In the genomic region with DNA sequence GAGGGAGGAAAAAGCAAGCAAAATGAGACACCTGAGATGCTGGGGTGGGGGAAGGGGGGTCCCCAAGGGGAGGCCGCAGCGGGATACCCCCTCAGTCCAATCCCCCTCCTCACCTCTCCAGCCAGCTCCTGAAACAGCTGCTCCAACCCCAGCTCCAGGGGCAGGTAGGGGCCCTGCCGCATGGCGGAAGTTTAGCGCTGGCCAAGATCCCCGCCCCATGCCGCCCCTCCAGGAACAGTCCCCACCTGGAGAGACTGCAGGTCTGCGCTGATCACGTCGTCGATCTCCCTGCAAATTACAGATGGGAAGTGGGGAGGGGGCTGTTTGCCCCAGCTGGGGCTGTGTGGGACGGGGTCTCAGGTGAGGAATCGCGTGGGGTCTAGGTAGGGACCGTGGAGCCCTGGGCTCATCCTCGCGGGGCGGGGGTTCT, we compare ENCODE assay signal across 8 cellular contexts. TPM values are rescaled to one million over a fixed set of nuclear protein-coding genes. Genes with fewer than 3 reads are reported as not detected.
DNase-seq lines count a peak whose midpoint lies in the region; ATAC-seq, FAIRE-seq and TF ChIP-seq lines count a peak whose summit lies in the region.

No MANE protein-coding gene starts in this region.

- ATAC-seq in Panc1, result peak; percentile 31
- no peak for ATAC-seq in GM18909 (IDR thresholded peaks at IDR 0.05; ENCODE audit: poor library complexity, unreplicated experiment)

- BruUV-seq in Panc1 (replicated peaks; lab: Mats Ljungman, UMichigan), result no TSS peak

- H3K36me3 ChIP-seq in Panc1 (ENCODE audit: control insufficient read depth, insufficient read depth, low read length) (peaks cover 10% of the 10 kb centered on the region), muscle layer of duodenum (ENCODE audit: control insufficient read depth in 1 of 2, insufficient read depth in 2 of 2, low read length in 2 of 2) (peaks cover 8 to 12% of the 10 kb centered on the region in 2 donors)

- CTCF ChIA-PET in Panc1 (lab: Charles Lee), result interaction anchor here (0.6 to 1.7 kb wide), 2 partner anchors 47 to 195 kb away, joined by 5 to 7 read pairs; partner anchors contain the start of genes MRPS12 and SARS2

- TF ChIP-seq CTCF in GM13976 (IDR thresholded peaks at IDR 0.05; ENCODE audit: borderline replicate concordance, control extremely low read depth, extremely low read depth, insufficient read depth, missing control alignments) (no peak), Panc1 (IDR thresholded peaks at IDR 0.05) (no peak)

- FAIRE-seq in RCC 7860 (lab: Jason Lieb, UNC), result no peak

- no peaks in the 10 kb centered on the region for H3K9me3 ChIP-seq in Panc1 (ENCODE audit: control insufficient read depth, insufficient read depth, low read depth, low read length)
- H3K9me3 ChIP-seq in muscle layer of duodenum (ENCODE audit: control insufficient read depth in 1 of 2, low read length in 2 of 2), result no peaks in the 10 kb centered on the region

- POLR2A ChIA-PET in Panc1 (lab: Charles Lee), result interaction anchor here (0.6 to 1.5 kb wide), 3 partner anchors 13 to 195 kb away, joined by 3 to 4 read pairs (median 3); no protein-coding TSS in a partner anchor

- intact Hi-C loops in Panc1 (cut with micrococcal nuclease; ENCODE audit: unreplicated experiment), result no loop called here

- H3K4me1 ChIP-seq in Panc1 (ENCODE audit: control insufficient read depth, insufficient read depth, low read length) (peaks cover 51% of the 10 kb centered on the region), muscle layer of duodenum (ENCODE audit: control insufficient read depth in 1 of 2, insufficient read depth in 2 of 2, low read length in 2 of 2) (peaks cover 0 to 9% of the 10 kb centered on the region in 2 donors)

- H3K4me3 ChIP-seq in Panc1 (ENCODE audit: low read depth in 2 of 2, low read length in 2 of 2), result peak overlapping the region; percentile 37 to 54
- H3K4me3 ChIP-seq in muscle layer of duodenum (ENCODE audit: low read depth in 1 of 2, low read length in 2 of 2), result no peak overlapping the region

- no peaks in the 10 kb centered on the region for H3K27me3 ChIP-seq in Panc1 (ENCODE audit: control insufficient read depth, insufficient read depth, low read length)
- H3K27me3 ChIP-seq in muscle layer of duodenum (ENCODE audit: low read depth, low read length), result no peaks in the 10 kb centered on the region

- H3K27ac ChIP-seq in Panc1 (ENCODE audit: low read length), result peak overlapping the region; percentile 93
- H3K27ac ChIP-seq in cingulate gyrus (ENCODE audit: low read depth, low read length), result peak overlapping the region; percentile 29
- peak overlapping the region; percentile 71 for H3K27ac ChIP-seq in muscle layer of duodenum (ENCODE audit: low read length)

- DNase-seq in GM13976 (ENCODE audit: low spot score) (peak; percentile 63), Panc1 (ENCODE audit: low read depth, low spot score) (no peak), medulla oblongata (ENCODE audit: extremely low spot score) (no peak), C1 segment of cervical spinal cord (lab: John Stamatoyannopoulos, UW) (no peak), RCC 7860 (ENCODE audit: low spot score) (no peak)

- in situ Hi-C loops in GM13976 (cut with MboI; ENCODE audit: low sequenced_read_pairs, unreplicated experiment), result no loop called here
- in situ Hi-C loops in Panc1 (cut with HindIII; ENCODE audit: low pct_unique_long_range_greater_than_20kb, low sequenced_read_pairs), result no loop called here

RNA-seq across cellular contexts. Expression of gene CAPN12, which starts 9.0 kb away (rescaled TPM):
- 58.5 TPM for total RNA-seq in Panc1 (2021; ENCODE audit: unreplicated experiment)
- 81.4 TPM for polyA plus RNA-seq in Panc1 (2012; ENCODE audit: insufficient read length)

RNA-seq across cellular contexts. Expression of gene LGALS7, which starts 38.0 kb away (rescaled TPM):
- total RNA-seq in Panc1 (2021; ENCODE audit: unreplicated experiment), result not detected
- polyA plus RNA-seq in Panc1 (2012; ENCODE audit: insufficient read length), result not detected

RNA-seq across cellular contexts. Expression of gene LGALS7B, which starts 53.7 kb away (rescaled TPM):
- total RNA-seq in Panc1 (2021; ENCODE audit: unreplicated experiment), result 3.6 TPM
- polyA plus RNA-seq in Panc1 (2012; ENCODE audit: insufficient read length), result 8.1 TPM

Comparison
In these comparisons a context has a peak if more than half of its experiments do, and no peak if none do; other contexts are left out.
1. H3K27ac ChIP-seq: peak in every context shown above with its lines; median percentile 93 in Panc1; 71 in muscle layer of duodenum; 29 in cingulate gyrus.
2. H3K4me3 ChIP-seq: peak in Panc1 (2 of 2); none in muscle layer of duodenum (0 of 2).